In the genomic region with DNA sequence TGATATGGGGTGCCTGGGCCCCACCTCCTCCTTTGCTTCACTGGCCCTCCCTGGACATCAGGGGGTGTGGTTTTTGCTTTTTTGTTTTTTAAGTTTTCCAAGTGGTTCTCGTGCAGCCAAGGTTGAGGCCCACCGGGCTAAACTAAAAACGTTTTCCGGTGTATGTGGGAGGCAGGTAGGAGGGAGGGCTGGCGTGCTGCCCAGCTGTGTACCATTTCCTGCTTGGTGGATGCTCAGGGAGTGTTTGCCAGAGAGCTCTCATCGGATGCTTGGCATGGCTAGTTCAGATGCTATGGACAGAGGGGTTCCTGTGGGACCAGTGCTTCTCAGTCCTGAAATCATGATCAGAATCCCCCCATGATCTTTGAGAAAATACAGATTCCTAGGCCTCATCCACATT, we compare ENCODE assay signal across 12 cellular contexts.
DNase-seq lines count a peak whose midpoint lies in the region; ATAC-seq lines count a peak whose summit lies in the region.
"Had no signal": no experiment of that assay in that cellular context is flagged by ENCODE, and none has a peak within 500 bp of the region (broad histone marks: within the 10 kb centered on the region; RNA-seq: fewer than 3 reads in every experiment).

No MANE protein-coding gene starts in this region.

- ATAC-seq in GM21390 (IDR thresholded peaks at IDR 0.05; ENCODE audit: unreplicated experiment) (no peak), GM18873 (IDR thresholded peaks at IDR 0.05; ENCODE audit: low FRiP score, unreplicated experiment) (no peak)
- ATAC-seq: natural killer cell treated with Interleukin-12 subunit alpha and Interleukin-12 subunit beta and Interleukin-15 and Interleukin-18, amount 100 ng/mL, for 72 hours; SK-N-SH treated with all-trans-retinoic acid at 6 μM for 48 hours had no signal

- in situ Hi-C loops in Caki2 (cut with HindIII; ENCODE audit: low pct_unique_long_range_greater_than_20kb, low sequenced_read_pairs) (no loop called here), ACHN (cut with HindIII; ENCODE audit: low pct_ligation_motif_present, low pct_unique_long_range_greater_than_20kb, low sequenced_read_pairs) (no loop called here)

- DNase-seq in Caki2 (ENCODE audit: low read depth) = peak; percentile 87
- peak; percentile 79 for DNase-seq in Daoy (ENCODE audit: low read depth)
- peak; percentile 78 for DNase-seq in NCI-H226
- DNase-seq in kidney glomerular epithelial cell (lab: John Stamatoyannopoulos, UW) = peak; percentile 82
- DNase-seq in ACHN = no peak
- DNase-seq in Kasumi-1 (lab: John Stamatoyannopoulos, UW) = no peak
- DNase-seq: activated CD4-positive, alpha-beta T cell treated with anti-CD3 and anti-CD28 coated beads, Interleukin-2, amount 50 U/mL, for 4 hours; NCI-H524 had no signal

Comparison
In these comparisons a context has a peak if more than half of its experiments do, and no peak if none do; other contexts are left out.
1. DNase-seq: peak in Caki2 (single experiment), Daoy (single experiment), NCI-H226 (single experiment) and kidney glomerular epithelial cell (single experiment); none in ACHN (single experiment) and Kasumi-1 (0 of 2).